Comparison of ENCODE assay signal across 13 cellular contexts in genomic region chr4:153450545-153450917, GRCh38. TPM values are rescaled to one million over a fixed set of nuclear protein-coding genes. Genes with fewer than 3 reads are reported as not detected.
A peak's percentile ranks its signal among the peaks of the same experiment; 100 is the strongest.
DNase-seq lines count a peak whose midpoint lies in the region; ATAC-seq lines count a peak whose summit lies in the region.
"Had no signal": no experiment of that assay in that cellular context is flagged by ENCODE, and none has a peak within 500 bp of the region (broad histone marks: within the 10 kb centered on the region; RNA-seq: fewer than 3 reads in every experiment).

No MANE protein-coding gene starts in this region.

- intact Hi-C loops in naive thymus-derived CD4-positive, alpha-beta T cell (cut with micrococcal nuclease), result loop anchor here (1.0 to 2.0 kb wide), 4 partner anchors 11 to 18 kb away; no protein-coding TSS in a partner anchor

- H3K27me3 Mint-ChIP-seq in CD8-positive, alpha-beta memory T cell, result no peaks in the 10 kb centered on the region
- no peaks in the 10 kb centered on the region for H3K27me3 Mint-ChIP-seq in naive thymus-derived CD4-positive, alpha-beta T cell

- H3K27ac Mint-ChIP-seq in CD8-positive, alpha-beta memory T cell, result peak overlapping the region; percentile 24 to 95 (median 74)
- peak overlapping the region; percentile 70 to 92 (median 89) for H3K27ac Mint-ChIP-seq in naive thymus-derived CD4-positive, alpha-beta T cell

- H3K36me3 Mint-ChIP-seq in CD8-positive, alpha-beta memory T cell, result no peaks in the 10 kb centered on the region
- H3K36me3 Mint-ChIP-seq in naive thymus-derived CD4-positive, alpha-beta T cell, result peaks cover 0 to 1% (median 0%) of the 10 kb centered on the region in 5 donors

- H3K4me3 Mint-ChIP-seq in CD8-positive, alpha-beta memory T cell, result peak overlapping the region; percentile 2 to 72 (median 66)
- peak overlapping the region; percentile 53 to 83 (median 66) for H3K4me3 Mint-ChIP-seq in naive thymus-derived CD4-positive, alpha-beta T cell

- no peaks in the 10 kb centered on the region for H3K27me3 ChIP-seq in CD8-positive, alpha-beta memory T cell (ENCODE audit: insufficient read depth, low read length, poor library complexity, severe bottlenecking)
- no peaks in the 10 kb centered on the region for H3K27me3 ChIP-seq in naive thymus-derived CD4-positive, alpha-beta T cell (ENCODE audit: control insufficient read depth in 2 of 2, insufficient read depth in 2 of 2, low read length in 2 of 2)
- H3K27me3 ChIP-seq: heart left ventricle had no signal

- POLR2A ChIA-PET in CD8-positive, alpha-beta memory T cell (lab: Charles Lee), result interaction anchor here (1.3 kb wide), 1 partner anchor 17 kb away, joined by 4 read pairs; no protein-coding TSS in a partner anchor
- POLR2A ChIA-PET in naive thymus-derived CD4-positive, alpha-beta T cell (lab: Charles Lee), result interaction anchor here (0.6 to 0.8 kb wide), 2 partner anchors 23 to 25 kb away, joined by 3 read pairs; no protein-coding TSS in a partner anchor

- CTCF ChIA-PET in CD8-positive, alpha-beta memory T cell (lab: Charles Lee), result interaction anchor here (1.3 kb wide), 1 partner anchor 17 kb away, joined by 4 read pairs; no protein-coding TSS in a partner anchor
- CTCF ChIA-PET in naive thymus-derived CD4-positive, alpha-beta T cell (lab: Charles Lee), result interaction anchor here (0.7 to 0.8 kb wide), 3 partner anchors 20 to 124 kb away, joined by 3 to 4 read pairs (median 3); no protein-coding TSS in a partner anchor

- peaks cover 15% of the 10 kb centered on the region in 3 donors for H3K4me1 Mint-ChIP-seq in CD8-positive, alpha-beta memory T cell
- H3K4me1 Mint-ChIP-seq in naive thymus-derived CD4-positive, alpha-beta T cell, result peaks cover 21 to 47% (median 40%) of the 10 kb centered on the region in 7 donors

- H3K9me3 Mint-ChIP-seq in CD8-positive, alpha-beta memory T cell, result no peaks in the 10 kb centered on the region
- H3K9me3 Mint-ChIP-seq in naive thymus-derived CD4-positive, alpha-beta T cell, result no peaks in the 10 kb centered on the region

- no peak for DNase-seq in CD8-positive, alpha-beta memory T cell
- DNase-seq in UCSD-AML1 (lab: John Stamatoyannopoulos, UW; ENCODE audit: unreplicated experiment) (peak; percentile 28), LoVo (ENCODE audit: low spot score) (no peak), 8988T (no peak), hepatic stellate cell (ENCODE audit: low spot score) (no peak), midbrain (lab: John Stamatoyannopoulos, UW) (no peak)
- peak in 2 of 9 donors; percentile 24 for DNase-seq in naive thymus-derived CD4-positive, alpha-beta T cell
- DNase-seq: COR-L47; heart left ventricle; NCI-H1105 treated with DMSO at 0.1 percent for 48 hours; NCI-H526 treated with DMSO at 0.1 percent for 48 hours; stimulated activated CD4-positive, alpha-beta T cell treated with anti-CD3 and anti-CD28 coated beads, Interleukin-15, amount 100 ng/mL, for 24 hours had no signal

- no peaks in the 10 kb centered on the region for H3K9me3 ChIP-seq in CD8-positive, alpha-beta memory T cell (ENCODE audit: low read length)
- H3K9me3 ChIP-seq in naive thymus-derived CD4-positive, alpha-beta T cell (ENCODE audit: control insufficient read depth in 2 of 3, low read length in 3 of 3), result no peaks in the 10 kb centered on the region
- H3K9me3 ChIP-seq: heart left ventricle had no signal

- H3K4me1 ChIP-seq in CD8-positive, alpha-beta memory T cell (ENCODE audit: insufficient read depth, low read length), result peaks cover 18% of the 10 kb centered on the region
- H3K4me1 ChIP-seq in naive thymus-derived CD4-positive, alpha-beta T cell (ENCODE audit: control insufficient read depth in 2 of 2, insufficient read depth in 2 of 2, low read length in 2 of 2), result peaks cover 8 to 16% of the 10 kb centered on the region in 2 donors

- peak overlapping the region; percentile 6 for H3K4me3 ChIP-seq in CD8-positive, alpha-beta memory T cell (ENCODE audit: low read length)
- peak overlapping the region; percentile 33 for H3K4me3 ChIP-seq in naive thymus-derived CD4-positive, alpha-beta T cell (ENCODE audit: low read length)
- H3K4me3 ChIP-seq: heart left ventricle had no signal

- no peaks in the 10 kb centered on the region for H3K36me3 ChIP-seq in CD8-positive, alpha-beta memory T cell (ENCODE audit: insufficient read depth, low read length)
- no peaks in the 10 kb centered on the region for H3K36me3 ChIP-seq in naive thymus-derived CD4-positive, alpha-beta T cell (ENCODE audit: control insufficient read depth in 2 of 3, insufficient read depth in 3 of 3, low read length in 3 of 3)
- H3K36me3 ChIP-seq: heart left ventricle had no signal

- no peak overlapping the region for H3K27ac ChIP-seq in CD8-positive, alpha-beta memory T cell (ENCODE audit: low read depth, low read length)
- peak overlapping the region; percentile 66 for H3K27ac ChIP-seq in naive thymus-derived CD4-positive, alpha-beta T cell (ENCODE audit: low read depth, low read length)
- H3K27ac ChIP-seq: heart left ventricle had no signal

- peak; percentile 45 for ATAC-seq in GM21825 (IDR thresholded peaks at IDR 0.05; ENCODE audit: unreplicated experiment)
- peak; percentile 59 for ATAC-seq in naive thymus-derived CD4-positive, alpha-beta T cell

RNA-seq across cellular contexts. Expression of gene TMEM131L, which starts 15.6 kb away (rescaled TPM):
- 10 to 100 TPM; 28.1 to 29.6 TPM for total RNA-seq in CD8-positive, alpha-beta memory T cell
- polyA plus RNA-seq in CD8-positive, alpha-beta memory T cell, result 28.6 TPM
- total RNA-seq in naive thymus-derived CD4-positive, alpha-beta T cell, result 100 to 1,000 TPM in 2 of 5 experiments, 10 to 100 TPM in 3; 45.8 to 111 (median 97.7) TPM
- polyA plus RNA-seq in naive thymus-derived CD4-positive, alpha-beta T cell, result 10 to 100 TPM; 45.7 to 59.9 TPM
